ENCODE assay signal across 1 cellular context in the genomic region with DNA sequence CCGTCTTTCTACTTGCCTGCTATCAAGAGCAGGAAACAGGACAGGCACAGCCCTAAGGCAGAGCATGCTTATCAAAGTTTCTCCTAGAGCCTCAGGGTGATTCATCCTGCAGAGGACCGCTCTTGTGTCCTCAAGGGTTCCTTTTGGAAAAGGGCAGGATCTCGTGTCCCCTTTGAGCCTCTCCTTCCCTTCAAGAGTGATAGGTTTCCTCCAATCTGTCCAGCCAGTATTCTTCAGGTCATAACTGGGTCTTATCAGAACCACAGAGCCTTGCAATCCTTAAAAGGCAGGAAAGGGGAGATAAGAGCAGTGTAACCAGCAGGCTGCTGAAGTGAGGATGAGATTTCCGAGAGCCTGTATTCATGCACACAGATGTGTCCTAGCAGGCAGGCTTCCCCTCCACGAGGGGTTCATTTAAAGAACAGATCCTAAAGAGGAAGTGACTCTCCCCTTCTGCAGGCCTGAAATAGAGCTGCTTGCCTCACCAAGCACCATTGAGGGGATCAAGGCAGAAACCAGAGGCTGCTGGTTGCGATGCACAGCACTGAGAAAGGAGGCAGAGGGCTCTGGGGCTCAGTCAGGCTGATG.
TF ChIP-seq lines count a peak whose summit lies in the region.

No MANE protein-coding gene starts in this region.

TF ChIP-seq in SK-N-SH, 30 proteins besides CTCF, POLR2A, EP300 and RAD21:
- no peak for TF ChIP-seq RCOR1 (IDR thresholded peaks at IDR 0.05; ENCODE audit: low read length)
- no peak for TF ChIP-seq FOSL2 (IDR thresholded peaks at IDR 0.05; ENCODE audit: borderline replicate concordance, low read depth)
- TF ChIP-seq, protein P1, sequence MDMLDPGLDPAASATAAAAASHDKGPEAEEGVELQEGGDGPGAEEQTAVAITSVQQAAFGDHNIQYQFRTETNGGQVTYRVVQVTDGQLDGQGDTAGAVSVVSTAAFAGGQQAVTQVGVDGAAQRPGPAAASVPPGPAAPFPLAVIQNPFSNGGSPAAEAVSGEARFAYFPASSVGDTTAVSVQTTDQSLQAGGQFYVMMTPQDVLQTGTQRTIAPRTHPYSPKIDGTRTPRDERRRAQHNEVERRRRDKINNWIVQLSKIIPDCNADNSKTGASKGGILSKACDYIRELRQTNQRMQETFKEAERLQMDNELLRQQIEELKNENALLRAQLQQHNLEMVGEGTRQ (IDR thresholded peaks at IDR 0.05; ENCODE audit: borderline replicate concordance, low read depth, low read length), result no peak
- TF ChIP-seq POLR2AphosphoS5 (IDR thresholded peaks at IDR 0.05; ENCODE audit: low read depth, low read length), result no peak
- TF ChIP-seq JUND (IDR thresholded peaks at IDR 0.05), result no peak
- no peak for TF ChIP-seq EZH2phosphoT487 (IDR thresholded peaks at IDR 0.05; ENCODE audit: borderline replicate concordance, low read depth)
- TF ChIP-seq, protein P2, sequence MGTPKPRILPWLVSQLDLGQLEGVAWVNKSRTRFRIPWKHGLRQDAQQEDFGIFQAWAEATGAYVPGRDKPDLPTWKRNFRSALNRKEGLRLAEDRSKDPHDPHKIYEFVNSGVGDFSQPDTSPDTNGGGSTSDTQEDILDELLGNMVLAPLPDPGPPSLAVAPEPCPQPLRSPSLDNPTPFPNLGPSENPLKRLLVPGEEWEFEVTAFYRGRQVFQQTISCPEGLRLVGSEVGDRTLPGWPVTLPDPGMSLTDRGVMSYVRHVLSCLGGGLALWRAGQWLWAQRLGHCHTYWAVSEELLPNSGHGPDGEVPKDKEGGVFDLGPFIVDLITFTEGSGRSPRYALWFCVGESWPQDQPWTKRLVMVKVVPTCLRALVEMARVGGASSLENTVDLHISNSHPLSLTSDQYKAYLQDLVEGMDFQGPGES (IDR thresholded peaks at IDR 0.05; ENCODE audit: low read depth, low read length), result no peak
- peak; percentile 74 for TF ChIP-seq GATA2 (CRISPR knock-in tag; IDR thresholded peaks at IDR 0.05)
